8 cellular contexts compared by ENCODE assay signal in genomic region chr19:12736854-12737665, GRCh38. TPM values are rescaled to one million over a fixed set of nuclear protein-coding genes. Genes with fewer than 3 reads are reported as not detected.
DNase-seq lines count a peak whose midpoint lies in the region; ATAC-seq, FAIRE-seq and TF ChIP-seq lines count a peak whose summit lies in the region.

GET3 (plus strand) TSS chr19:12737497; CDS start chr19:12737506, 9 bp downstream.

- H3K4me1 Mint-ChIP-seq in activated CD4-positive, alpha-beta T cell treated with anti-CD3 and anti-CD28 coated beads, Interleukin-2, amount 10 ng/mL, durations not matched to agents 24 days and 14 days, result peaks cover 40% of the 10 kb centered on the region

- TF ChIP-seq CTCF in BE2C (IDR thresholded peaks at IDR 0.05; ENCODE audit: low read depth, low read length), result no peak

- no peaks in the 10 kb centered on the region for H3K27me3 Mint-ChIP-seq in activated CD4-positive, alpha-beta T cell treated with anti-CD3 and anti-CD28 coated beads, Interleukin-2, amount 10 ng/mL, durations not matched to agents 24 days and 14 days

- intact Hi-C loops in activated CD4-positive, alpha-beta T cell treated with anti-CD3 and anti-CD28 coated beads, Interleukin-2, amount 10 ng/mL, durations not matched to agents 24 days and 14 days (cut with micrococcal nuclease), result loop anchor here (1.0 to 10.0 kb wide), 2 partner anchors 69 to 198 kb away; partner anchors contain the start of genes CALR, FARSA and RNASEH2A

- ATAC-seq in HG03457 (IDR thresholded peaks at IDR 0.05; ENCODE audit: unreplicated experiment), result peak; percentile 54

- H3K4me3 ChIP-seq in BE2C (ENCODE audit: low read depth, low read length), result peak within 1 kb of the TSS; percentile 88

- peaks cover 32% of the 10 kb centered on the region for H3K36me3 Mint-ChIP-seq in activated CD4-positive, alpha-beta T cell treated with anti-CD3 and anti-CD28 coated beads, Interleukin-2, amount 10 ng/mL, durations not matched to agents 24 days and 14 days (ENCODE audit: low read depth)

- H3K4me1 ChIP-seq in BE2C, result no peaks in the 10 kb centered on the region; the same call in 1 of the 2 replicates

- H3K9me3 ChIP-seq in BE2C, result no peaks in the 10 kb centered on the region

- no peaks in the 10 kb centered on the region for H3K27me3 ChIP-seq in BE2C

- H3K36me3 ChIP-seq in BE2C, result peaks cover 22% of the 10 kb centered on the region

- peak within 1 kb of the TSS; percentile 100 for H3K4me3 Mint-ChIP-seq in activated CD4-positive, alpha-beta T cell treated with anti-CD3 and anti-CD28 coated beads, Interleukin-2, amount 10 ng/mL, durations not matched to agents 24 days and 14 days

- H3K9me3 Mint-ChIP-seq in activated CD4-positive, alpha-beta T cell treated with anti-CD3 and anti-CD28 coated beads, Interleukin-2, amount 10 ng/mL, durations not matched to agents 24 days and 14 days, result no peaks in the 10 kb centered on the region

- DNase-seq in BE2C (peak; percentile 95), GM19239 (ENCODE audit: insufficient read length, low spot score) (peak; percentile 96), NCI-H524 treated with DMSO at 0.1 percent for 48 hours (lab: John Stamatoyannopoulos, UW) (peak; percentile 100), dedifferentiated amniotic fluid mesenchymal stem cell (ENCODE audit: extremely low spot score) (peak; percentile 100), left kidney (ENCODE audit: low read depth, low spot score) (peak; percentile 100)
- peak; percentile 94 for DNase-seq in activated CD4-positive, alpha-beta T cell treated with anti-CD3 and anti-CD28 coated beads, Interleukin-2, amount 10 ng/mL, durations not matched to agents 24 days and 14 days
- DNase-seq in stimulated activated CD4-positive, alpha-beta T cell treated with anti-CD3 and anti-CD28 coated beads, Interleukin-2, amount 100 ng/mL, for 24 hours, result peak; percentile 79 to 84

- peak within 1 kb of the TSS; percentile 98 for H3K27ac Mint-ChIP-seq in activated CD4-positive, alpha-beta T cell treated with anti-CD3 and anti-CD28 coated beads, Interleukin-2, amount 10 ng/mL, durations not matched to agents 24 days and 14 days

- FAIRE-seq in GM19239 (lab: Jason Lieb, UNC), result peak; percentile 98

RNA-seq across cellular contexts. Expression of gene GET3, which starts in this region (rescaled TPM):
- polyA plus RNA-seq in BE2C (2012; ENCODE audit: insufficient read depth, insufficient read length, low read depth), result 266 TPM
- 64.6 and 67.3 TPM in 2 replicates for total RNA-seq in activated CD4-positive, alpha-beta T cell treated with anti-CD3 and anti-CD28 coated beads, Interleukin-2, amount 10 ng/mL, durations not matched to agents 24 days and 14 days

Comparison
In these comparisons a context has a peak if more than half of its experiments do, and no peak if none do; other contexts are left out.
1. Peak in every context shown above with its lines: DNase-seq, ATAC-seq and H3K4me3 ChIP-seq.